8 cellular contexts compared by ENCODE assay signal in the genomic region with DNA sequence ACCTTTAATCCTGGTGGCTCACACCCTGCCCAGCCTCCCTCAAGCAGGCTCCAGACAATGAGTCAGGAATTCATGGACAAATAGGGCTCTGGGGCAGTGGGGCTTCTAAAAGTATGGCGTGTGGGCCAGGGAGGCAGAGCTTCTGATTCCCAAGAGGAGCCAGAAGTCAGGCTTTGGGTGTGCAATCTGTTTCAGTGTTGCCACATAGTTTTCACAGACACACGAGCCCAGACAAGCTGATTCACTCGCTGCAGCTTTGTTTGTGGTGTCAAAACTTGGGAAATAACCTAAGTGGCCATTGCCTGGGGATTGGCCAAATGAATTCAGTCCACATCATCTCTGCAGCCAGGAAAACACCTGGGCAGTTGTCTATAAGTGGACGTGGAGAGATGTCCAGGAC. TPM values are rescaled to one million over a fixed set of nuclear protein-coding genes. Genes with fewer than 3 reads are reported as not detected.
A peak's percentile ranks its signal among the peaks of the same experiment; 100 is the strongest.
DNase-seq lines count a peak whose midpoint lies in the region; ATAC-seq, FAIRE-seq and TF ChIP-seq lines count a peak whose summit lies in the region.

No MANE protein-coding gene starts in this region.

- 55 to 69% (median 55%) methylated on average over 4 of the region's 4 CpGs for WGBS in psoas muscle, 3 donors

- H3K4me3 ChIP-seq in fibroblast of mammary gland (ENCODE audit: control insufficient read depth, low read depth, low read length) (no peak overlapping the region), psoas muscle (no peak overlapping the region)

- H3K4me1 ChIP-seq in psoas muscle = peaks cover 60% of the 10 kb centered on the region

- DNase-seq in EL (peak; percentile 96), RCC 7860 (ENCODE audit: low spot score) (peak; percentile 87), fibroblast of mammary gland (ENCODE audit: low read depth) (peak; percentile 99), psoas muscle (peak; percentile 72 to 83), hippocampal formation (lab: John Stamatoyannopoulos, UW) (no peak), D341Med (ENCODE audit: low spot score) (no peak)
- DNase-seq in stimulated activated CD4-positive, alpha-beta T cell treated with anti-CD3 and anti-CD28 coated beads, Interleukin-1b, Interleukin-23, amount 100 ng/mL, for 48 hours = no peak

- ATAC-seq in psoas muscle (peak; percentile 44 to 75 (median 68)), GM19397 (IDR thresholded peaks at IDR 0.05; ENCODE audit: unreplicated experiment) (no peak)

- H3K27me3 ChIP-seq in psoas muscle (ENCODE audit: insufficient read depth in 3 of 3, low read length in 2 of 3) = no peaks in the 10 kb centered on the region

- peaks cover 0 to 43% of the 10 kb centered on the region in 2 donors for H3K36me3 ChIP-seq in psoas muscle (ENCODE audit: insufficient read depth in 1 of 2, low read depth in 1 of 2)

- TF ChIP-seq CTCF in fibroblast of mammary gland (conservative IDR thresholded peaks at IDR 0.05; ENCODE audit: control insufficient read depth, insufficient read depth, low read depth, low read length) (no peak), psoas muscle (IDR thresholded peaks at IDR 0.05) (no peak)

- intact Hi-C loops in psoas muscle (cut with DNase I) = no loop called here

- peak; percentile 75 for FAIRE-seq in RCC 7860 (lab: Jason Lieb, UNC)

- H3K27ac ChIP-seq in psoas muscle = peak overlapping the region; percentile 42

- no peaks in the 10 kb centered on the region for H3K9me3 ChIP-seq in psoas muscle

RNA-seq across cellular contexts. Expression of a gene that starts 9.2 kb away (rescaled TPM):
- total RNA-seq in psoas muscle = 10 to 100 TPM; 17.5 to 59.2 (median 35.0) TPM
- polyA plus RNA-seq in psoas muscle = 10 to 100 TPM; 23.8 to 55.1 (median 49.2) TPM

RNA-seq across cellular contexts. Expression of a gene that starts 31.4 kb away (rescaled TPM):
- 10 to 100 TPM; 45.2 to 78.1 (median 57.5) TPM for total RNA-seq in psoas muscle
- 100 to 1,000 TPM in 2 of 3 donors, 10 to 100 TPM in 1; 57.1 to 165 (median 103) TPM for polyA plus RNA-seq in psoas muscle

RNA-seq across cellular contexts. Expression of a gene that starts 46.3 kb away (rescaled TPM):
- total RNA-seq in psoas muscle = 100 to 1,000 TPM; 144 to 445 (median 283) TPM
- polyA plus RNA-seq in psoas muscle = 100 to 1,000 TPM in 1 of 3 donors, 10 to 100 TPM in 2; 38.7 to 125 (median 83.2) TPM

Comparison
In these comparisons a context has a peak if more than half of its experiments do, and no peak if none do; other contexts are left out.
1. DNase-seq: peak in EL (single experiment), RCC 7860 (single experiment), fibroblast of mammary gland (single experiment) and psoas muscle (2 of 2); none in stimulated activated CD4-positive, alpha-beta T cell treated with anti-CD3 and anti-CD28 coated beads, Interleukin-1b, Interleukin-23, amount 100 ng/mL, for 48 hours (single experiment), hippocampal formation (0 of 2) and D341Med (single experiment).